10 cellular contexts compared by ENCODE assay signal in the genomic region with DNA sequence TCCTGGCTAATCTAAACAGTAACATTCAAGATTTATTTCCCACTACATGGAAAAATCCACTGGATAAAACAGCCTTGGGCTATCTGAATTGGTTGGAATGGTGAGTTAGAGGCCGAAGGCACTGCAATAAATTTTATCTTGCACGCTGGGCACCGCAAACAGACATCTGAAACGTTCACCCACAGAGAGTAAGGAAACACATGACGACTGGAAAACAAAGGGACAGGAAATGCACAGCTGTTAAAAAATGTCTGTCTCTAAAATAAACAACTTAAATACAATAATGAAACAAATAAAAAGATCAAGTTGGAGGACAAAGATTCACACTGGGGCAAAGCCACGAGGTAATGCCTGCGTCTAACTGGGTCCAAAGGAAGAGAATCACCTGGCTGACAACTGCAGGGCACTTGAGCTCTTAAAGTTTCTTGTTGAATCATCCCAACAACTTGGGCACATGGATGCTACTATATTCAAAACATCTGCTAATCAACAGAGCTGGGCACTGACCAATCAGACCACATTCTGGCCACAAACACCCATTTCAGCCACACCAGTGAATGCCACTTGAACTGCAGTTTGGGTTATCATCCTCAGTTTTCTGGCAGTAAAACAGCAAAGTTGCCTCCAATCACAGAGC. TPM values are rescaled to one million over a fixed set of nuclear protein-coding genes. Genes with fewer than 3 reads are reported as not detected.
DNase-seq lines count a peak whose midpoint lies in the region; ATAC-seq and TF ChIP-seq lines count a peak whose summit lies in the region.
"Had no signal": no experiment of that assay in that cellular context is flagged by ENCODE, and none has a peak within 500 bp of the region (broad histone marks: within the 10 kb centered on the region; RNA-seq: fewer than 3 reads in every experiment).

No MANE protein-coding gene starts in this region.

- TF ChIP-seq EP300 in ovary (IDR thresholded peaks at IDR 0.05), result no peak

- H3K36me3 Mint-ChIP-seq in nephron (ENCODE audit: low read depth), result no peaks in the 10 kb centered on the region

- TF ChIP-seq CTCF in AG10803 (conservative IDR thresholded peaks at IDR 0.05; ENCODE audit: low read length) (no peak), dorsolateral prefrontal cortex (IDR thresholded peaks at IDR 0.05 in 54 of 56, conservative IDR thresholded peaks at IDR 0.05 in 2 of 56; ENCODE audit: low read depth in 1 of 56, partially characterized antibody in 56 of 56) (no peak), nephron (IDR thresholded peaks at IDR 0.05; ENCODE audit: unreplicated experiment in 3 of 3) (no peak), ovary (IDR thresholded peaks at IDR 0.05) (no peak)

- peaks cover 6% of the 10 kb centered on the region for H3K4me1 ChIP-seq in ovary (ENCODE audit: insufficient read depth)

- no peaks in the 10 kb centered on the region for H3K36me3 ChIP-seq in ovary

- no peaks in the 10 kb centered on the region for H3K9me3 ChIP-seq in ovary

- H3K27ac ChIP-seq in dorsolateral prefrontal cortex, result peak overlapping the region in 46 of 59 donors; percentile 9 to 84 (median 59)
- peak overlapping the region in 1 of 2 donors; percentile 36 for H3K27ac ChIP-seq in ovary

- H3K4me3 Mint-ChIP-seq in nephron, result no peak overlapping the region

- ATAC-seq in GM19467 (IDR thresholded peaks at IDR 0.05; ENCODE audit: unreplicated experiment) (no peak), HG03354 (IDR thresholded peaks at IDR 0.05; ENCODE audit: poor library complexity, severe bottlenecking, unreplicated experiment) (no peak)

- peaks cover 57% of the 10 kb centered on the region for H3K4me1 Mint-ChIP-seq in nephron

- H3K4me3 ChIP-seq in AG10803 (ENCODE audit: low read length), result no peak overlapping the region
- H3K4me3 ChIP-seq in dorsolateral prefrontal cortex, result no peak overlapping the region
- H3K4me3 ChIP-seq in ovary, result no peak overlapping the region

- peaks cover 0 to 3% (median 0%) of the 10 kb centered on the region in 45 donors for H3K27me3 ChIP-seq in dorsolateral prefrontal cortex
- no peaks in the 10 kb centered on the region for H3K27me3 ChIP-seq in ovary

- TF ChIP-seq POLR2A in ovary (IDR thresholded peaks at IDR 0.05), result no peak

- no peaks in the 10 kb centered on the region for H3K9me3 Mint-ChIP-seq in nephron

- no peaks in the 10 kb centered on the region for H3K27me3 Mint-ChIP-seq in nephron (ENCODE audit: low read depth)

- DNase-seq in AG10803 (ENCODE audit: low read depth) (peak; percentile 37), LHCN-M2 (ENCODE audit: low read depth) (peak; percentile 71), dorsolateral prefrontal cortex (no peak), SW 1271 (lab: John Stamatoyannopoulos, UW) (no peak), ovary (no peak)
- DNase-seq: T-helper 9 cell had no signal

- intact Hi-C loops in dorsolateral prefrontal cortex (cut with DNase I), result loop anchor here (10.0 kb wide), 2 partner anchors 165 to 395 kb away; a partner anchor contains a TSS
- intact Hi-C loops in ovary (cut with DNase I), result loop anchor here in 1 of 4 donors (5.0 kb wide), 1 partner anchor 33 kb away; no protein-coding TSS in a partner anchor

- WGBS in ovary, 3 donors, result 21 to 33% (median 29%) methylated on average over 7 of the region's 7 CpGs

- peak overlapping the region; percentile 86 to 91 (median 91) for H3K27ac Mint-ChIP-seq in nephron

RNA-seq across cellular contexts. Expression of a gene that starts 51.2 kb away (rescaled TPM):
- total RNA-seq in LHCN-M2 (2014; rRNA removed) (under 0.01 and 0.06 TPM in 2 replicates), dorsolateral prefrontal cortex (1 to 10 TPM in 67 of 120 experiments, under 1 TPM in 53; 0.07 to 5.2 (median 1.1) TPM), ovary (1 to 10 TPM in 1 of 7 donors, under 1 TPM in 6; 0.12 to 3.1 (median 0.32) TPM)
- polyA plus RNA-seq in LHCN-M2 (2012), result 0.06 TPM
- polyA plus RNA-seq in ovary, result 1 to 10 TPM in 1 of 2 donors, under 1 TPM in 1; 0.42 to 1.2 TPM
- total RNA-seq: H1 had no signal

Comparison
In these comparisons a context has a peak if more than half of its experiments do, and no peak if none do; other contexts are left out.
1. DNase-seq: peak in AG10803 (single experiment) and LHCN-M2 (single experiment); none in dorsolateral prefrontal cortex (0 of 10), SW 1271 (0 of 2) and ovary (0 of 5).